In genomic region chr2:106624787-106625369, GRCh38 we compare ENCODE assay signal across 16 cellular contexts.
DNase-seq lines count a peak whose midpoint lies in the region; ATAC-seq and TF ChIP-seq lines count a peak whose summit lies in the region.
"Had no signal": no experiment of that assay in that cellular context is flagged by ENCODE, and none has a peak within 500 bp of the region (broad histone marks: within the 10 kb centered on the region; RNA-seq: fewer than 3 reads in every experiment).

No MANE protein-coding gene starts in this region.

- H3K4me3 Mint-ChIP-seq in CD4-positive, alpha-beta memory T cell: no peak overlapping the region
- H3K4me3 Mint-ChIP-seq: CD4-positive, CD25-positive, alpha-beta regulatory T cell had no signal

- peaks cover 0 to 3% of the 10 kb centered on the region in 2 donors for H3K36me3 Mint-ChIP-seq in CD4-positive, alpha-beta memory T cell
- H3K36me3 Mint-ChIP-seq: CD4-positive, CD25-positive, alpha-beta regulatory T cell had no signal

- H3K27ac ChIP-seq in CD4-positive, alpha-beta memory T cell (ENCODE audit: low read depth, low read length): no peak overlapping the region

- peak; percentile 92 for ATAC-seq in left colon
- ATAC-seq: GM12878 had no signal

- peaks cover 6 to 18% of the 10 kb centered on the region in 2 donors for H3K27me3 Mint-ChIP-seq in CD4-positive, alpha-beta memory T cell

- no peak overlapping the region for H3K4me3 ChIP-seq in LNCaP clone FGC (ENCODE audit: low read depth, low read length)
- no peak overlapping the region for H3K4me3 ChIP-seq in CD4-positive, alpha-beta memory T cell (ENCODE audit: low read length in 2 of 2)
- H3K4me3 ChIP-seq: GM12878 had no signal

- POLR2A ChIA-PET in CD4-positive, alpha-beta memory T cell (lab: Charles Lee; ENCODE audit: partially characterized antibody): no interaction called here

- CTCF ChIA-PET in CD4-positive, alpha-beta memory T cell (lab: Charles Lee; ENCODE audit: partially characterized antibody): no interaction called here

- DNase-seq in LNCaP clone FGC (ENCODE audit: low read depth) (peak; percentile 26), left colon (no peak), putamen (ENCODE audit: low spot score) (peak; percentile 5), NCI-H2081 treated with DMSO at 0.1 percent for 48 hours (lab: John Stamatoyannopoulos, UW) (no peak)
- no peak for DNase-seq in activated CD8-positive, alpha-beta memory T cell treated with anti-CD3 and anti-CD28 coated beads, Interleukin-2, amount 50 U/mL, for 48 hours
- no peak for DNase-seq in CD4-positive, alpha-beta memory T cell
- DNase-seq: ACHN; BE2C; C1 segment of cervical spinal cord; Caco-2; CD4-positive, CD25-positive, alpha-beta regulatory T cell; DMS79 treated with DMSO at 0.1 percent for 48 hours; EL; GOT3; H7 had no signal

- no peak for TF ChIP-seq CTCF in LNCaP clone FGC (IDR thresholded peaks at IDR 0.05; ENCODE audit: control insufficient read depth, extremely low read depth, insufficient read depth)

- H3K36me3 ChIP-seq in CD4-positive, alpha-beta memory T cell (ENCODE audit: insufficient read depth, low read length): no peaks in the 10 kb centered on the region
- H3K36me3 ChIP-seq: BE2C had no signal

- no peaks in the 10 kb centered on the region for H3K4me1 Mint-ChIP-seq in CD4-positive, alpha-beta memory T cell
- H3K4me1 Mint-ChIP-seq: CD4-positive, CD25-positive, alpha-beta regulatory T cell had no signal

- no peaks in the 10 kb centered on the region for H3K27me3 ChIP-seq in CD4-positive, alpha-beta memory T cell (ENCODE audit: insufficient read depth, low read length)
- H3K27me3 ChIP-seq: BE2C had no signal

- H3K27ac Mint-ChIP-seq in CD4-positive, alpha-beta memory T cell: no peak overlapping the region
- H3K27ac Mint-ChIP-seq: CD4-positive, CD25-positive, alpha-beta regulatory T cell had no signal

- no peaks in the 10 kb centered on the region for H3K4me1 ChIP-seq in CD4-positive, alpha-beta memory T cell (ENCODE audit: insufficient read depth, low read length)
- H3K4me1 ChIP-seq: BE2C, Caco-2 had no signal

- intact Hi-C loops in left colon (cut with DNase I, micrococcal nuclease): no loop called here
- intact Hi-C loops in CD4-positive, alpha-beta memory T cell (cut with micrococcal nuclease): no loop called here

- peaks cover 0 to 4% of the 10 kb centered on the region in 2 donors for H3K9me3 ChIP-seq in CD4-positive, alpha-beta memory T cell (ENCODE audit: control insufficient read depth in 1 of 2, low read length in 2 of 2)
- H3K9me3 ChIP-seq: BE2C had no signal

- peaks cover 0 to 24% (median 16%) of the 10 kb centered on the region in 8 donors for H3K9me3 Mint-ChIP-seq in CD4-positive, alpha-beta memory T cell

Comparison
In these comparisons a context has a peak if more than half of its experiments do, and no peak if none do; other contexts are left out.
1. DNase-seq: peak in LNCaP clone FGC (single experiment) and putamen (single experiment); none in left colon (0 of 2), activated CD8-positive, alpha-beta memory T cell treated with anti-CD3 and anti-CD28 coated beads, Interleukin-2, amount 50 U/mL, for 48 hours (single experiment), CD4-positive, alpha-beta memory T cell (0 of 5) and NCI-H2081 treated with DMSO at 0.1 percent for 48 hours (single experiment).